18 cellular contexts compared by ENCODE assay signal in genomic region chr16:87701505-87701921, GRCh38.
A peak's percentile ranks its signal among the peaks of the same experiment; 100 is the strongest.
DNase-seq lines count a peak whose midpoint lies in the region; ATAC-seq and TF ChIP-seq lines count a peak whose summit lies in the region.
"Had no signal": no experiment of that assay in that cellular context is flagged by ENCODE, and none has a peak within 500 bp of the region (broad histone marks: within the 10 kb centered on the region; RNA-seq: fewer than 3 reads in every experiment).

No MANE protein-coding gene starts in this region.

- H3K27me3 Mint-ChIP-seq in effector memory CD8-positive, alpha-beta T cell, result no peaks in the 10 kb centered on the region

- H3K4me1 Mint-ChIP-seq in effector memory CD8-positive, alpha-beta T cell (ENCODE audit: low read depth in 2 of 2), result peaks cover 36 to 42% of the 10 kb centered on the region in 2 donors

- H3F3A ChIP-seq in DOHH2 (ENCODE audit: control insufficient read depth, insufficient read depth), result peaks cover 51% of the 10 kb centered on the region

- H3K9me3 ChIP-seq in BLaER1 (no peaks in the 10 kb centered on the region), DOHH2 (ENCODE audit: control insufficient read depth, insufficient read depth, low read length) (no peaks in the 10 kb centered on the region), OCI-LY3 (ENCODE audit: insufficient read depth, low read length) (peaks cover 16% of the 10 kb centered on the region; the same call in 1 of the 2 replicates)
- H3K9me3 ChIP-seq: ascending aorta, esophagus squamous epithelium had no signal

- H3K9me2 ChIP-seq in DOHH2 (replicated peaks; ENCODE audit: control insufficient read depth, low read length), result no peaks in the 10 kb centered on the region

- H3K27me3 ChIP-seq in BLaER1 (no peaks in the 10 kb centered on the region), DOHH2 (ENCODE audit: control insufficient read depth, low read length) (no peaks in the 10 kb centered on the region), OCI-LY3 (ENCODE audit: low read depth, low read length) (no peaks in the 10 kb centered on the region)
- H3K27me3 ChIP-seq: ascending aorta, esophagus squamous epithelium had no signal

- peaks cover 3% of the 10 kb centered on the region for H3K36me3 Mint-ChIP-seq in effector memory CD8-positive, alpha-beta T cell (ENCODE audit: insufficient read depth)

- H3K27ac ChIP-seq in BLaER1, result peak overlapping the region; percentile 99
- peak overlapping the region; percentile 100 for H3K27ac ChIP-seq in DOHH2 (ENCODE audit: low read depth, low read length)
- H3K27ac ChIP-seq in OCI-LY3 (ENCODE audit: low read length), result peak overlapping the region; percentile 75
- H3K27ac ChIP-seq: ascending aorta, esophagus squamous epithelium, SK-N-MC, WERI-Rb-1 had no signal

- H3K4me3 ChIP-seq in BLaER1, result peak overlapping the region; percentile 62
- peak overlapping the region; percentile 73 for H3K4me3 ChIP-seq in DOHH2 (ENCODE audit: low read length)
- no peak overlapping the region for H3K4me3 ChIP-seq in OCI-LY3 (ENCODE audit: low read length)
- H3K4me3 ChIP-seq: ascending aorta, esophagus squamous epithelium, SK-N-MC had no signal

- H3K4me1 ChIP-seq in BLaER1 (peaks cover 94% of the 10 kb centered on the region), DOHH2 (ENCODE audit: control insufficient read depth, low read length) (peaks cover 99% of the 10 kb centered on the region), OCI-LY3 (ENCODE audit: low read length) (peaks cover 59% of the 10 kb centered on the region)
- H3K4me1 ChIP-seq: ascending aorta had no signal

- H3K4me2 ChIP-seq in BLaER1 (peak overlapping the region; percentile 95), DOHH2 (ENCODE audit: low read length) (peak overlapping the region; percentile 91), OCI-LY3 (ENCODE audit: low read length) (peak overlapping the region; percentile 39)

- H3K27ac Mint-ChIP-seq in effector memory CD8-positive, alpha-beta T cell, result peak overlapping the region; percentile 80 to 85

- TF ChIP-seq CTCF in DOHH2 (IDR thresholded peaks at IDR 0.05; ENCODE audit: low read depth, low read length, poor library complexity, severe bottlenecking) (no peak), OCI-LY3 (IDR thresholded peaks at IDR 0.05; ENCODE audit: low read depth, low read length) (no peak)

- H3K79me2 ChIP-seq in DOHH2 (ENCODE audit: control insufficient read depth, low read length), result peaks cover 44% of the 10 kb centered on the region
- H3K79me2 ChIP-seq in OCI-LY3 (ENCODE audit: low read length), result no peaks in the 10 kb centered on the region

- H4K20me1 ChIP-seq in BLaER1, result no peaks in the 10 kb centered on the region
- no peaks in the 10 kb centered on the region for H4K20me1 ChIP-seq in DOHH2 (ENCODE audit: control insufficient read depth, insufficient read depth, low read depth, low read length)
- 0 out of 2 replicates have a peak, but pooled peaks cover 3% of the 10 kb centered on the region for H4K20me1 ChIP-seq in OCI-LY3 (ENCODE audit: insufficient read depth, low read length)

- peak overlapping the region in 1 of 2 donors; percentile 67 for H3K4me3 Mint-ChIP-seq in effector memory CD8-positive, alpha-beta T cell

- peaks cover 16% of the 10 kb centered on the region for H3K36me3 ChIP-seq in BLaER1
- peaks cover 84% of the 10 kb centered on the region for H3K36me3 ChIP-seq in DOHH2 (ENCODE audit: control insufficient read depth, low read length)
- H3K36me3 ChIP-seq in OCI-LY3 (replicated peaks; ENCODE audit: low read depth, low read length), result peaks cover 45% of the 10 kb centered on the region

- H3K9me3 Mint-ChIP-seq in effector memory CD8-positive, alpha-beta T cell, result no peaks in the 10 kb centered on the region

- no peak for ATAC-seq in effector memory CD8-positive, alpha-beta T cell (replicated peaks)
- no peak for ATAC-seq in GM21529 (IDR thresholded peaks at IDR 0.05; ENCODE audit: unreplicated experiment)

- H3K9ac ChIP-seq in BLaER1, result peak overlapping the region; percentile 87
- peak overlapping the region; percentile 18; the same call in 1 of the 2 replicates for H3K9ac ChIP-seq in OCI-LY3 (ENCODE audit: low read length)

- no peak for DNase-seq in effector memory CD8-positive, alpha-beta T cell
- DNase-seq in NCI-H748 (lab: John Stamatoyannopoulos, UW; ENCODE audit: unreplicated experiment) (no peak), RPMI8226 (no peak)
- no peak for DNase-seq in activated T-cell treated with anti-CD3 and anti-CD28 coated beads, Interleukin-2, amount 50 U/mL, for 48 hours
- DNase-seq: activated T-cell treated with anti-CD3 and anti-CD28 coated beads for 4 hours, cortex of kidney, esophagus squamous epithelium, kidney glomerular epithelial cell, MM.1S, NCI-H2227 treated with DMSO at 0.1 percent for 48 hours, posterior cingulate gyrus, WERI-Rb-1 had no signal

- H2AFZ ChIP-seq in OCI-LY3 (ENCODE audit: low read depth, low read length), result no peak overlapping the region

Comparison
In these comparisons a context has a peak if more than half of its experiments do, and no peak if none do; other contexts are left out.
1. H3K4me2 ChIP-seq: peak in every context shown above with its lines; median percentile 95 in BLaER1; 91 in DOHH2; 39 in OCI-LY3.